Comparison of ENCODE assay signal across 2 cellular contexts in the genomic region with DNA sequence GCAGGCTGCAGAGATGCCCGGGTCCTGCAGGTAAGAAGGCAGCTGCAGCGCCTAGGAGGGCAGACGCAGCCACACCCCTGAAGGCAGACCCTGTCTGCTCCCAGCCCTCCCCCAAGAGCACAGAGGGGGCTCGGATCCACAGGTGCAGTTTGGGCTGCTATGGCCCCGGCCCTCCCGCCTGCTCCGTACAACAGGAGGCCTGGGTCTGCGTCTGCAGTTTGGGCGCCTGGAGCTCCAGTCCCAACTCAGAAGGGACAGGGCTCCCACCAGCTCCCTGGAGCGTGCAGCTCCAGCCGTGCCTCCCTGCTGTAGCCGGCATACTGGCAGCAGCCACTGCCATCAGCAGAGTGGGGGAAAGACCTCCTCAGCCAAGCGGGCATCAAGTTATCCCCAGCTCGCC.
TF ChIP-seq lines count a peak whose summit lies in the region.

No MANE protein-coding gene starts in this region.

TF ChIP-seq in A549, 52 proteins besides CTCF, POLR2A, EP300 and RAD21:
- TF ChIP-seq NPAS2 (CRISPR knock-in tag; IDR thresholded peaks at IDR 0.05; ENCODE audit: borderline replicate concordance) (no peak), ELK1 (IDR thresholded peaks at IDR 0.05; ENCODE audit: low read depth, low read length) (no peak), TP53 (CRISPR knock-in tag; IDR thresholded peaks at IDR 0.05) (no peak), CEBPB (IDR thresholded peaks at IDR 0.05) (no peak), KDM1A (IDR thresholded peaks at IDR 0.05; ENCODE audit: low read depth) (no peak), JUN (IDR thresholded peaks at IDR 0.05) (no peak), FOSB (CRISPR knock-in tag; IDR thresholded peaks at IDR 0.05) (no peak), RARB (CRISPR knock-in tag; IDR thresholded peaks at IDR 0.05) (no peak), FOSL2 (IDR thresholded peaks at IDR 0.05) (no peak), FOSL2 (CRISPR knock-in tag; IDR thresholded peaks at IDR 0.05) (no peak), ESRRA (IDR thresholded peaks at IDR 0.05; ENCODE audit: borderline replicate concordance, low read length) (no peak), KDM5A (IDR thresholded peaks at IDR 0.05) (no peak), MAZ (IDR thresholded peaks at IDR 0.05; ENCODE audit: borderline replicate concordance, low read depth, low read length) (no peak), CHD2 (IDR thresholded peaks at IDR 0.05; ENCODE audit: low read length, partially characterized antibody) (no peak), RFX5 (IDR thresholded peaks at IDR 0.05) (no peak), NR3C1 (IDR thresholded peaks at IDR 0.05) (no peak), PBX3 (IDR thresholded peaks at IDR 0.05) (no peak), CHD4 (IDR thresholded peaks at IDR 0.05; ENCODE audit: borderline replicate concordance) (no peak)
- TF ChIP-seq, protein P1, sequence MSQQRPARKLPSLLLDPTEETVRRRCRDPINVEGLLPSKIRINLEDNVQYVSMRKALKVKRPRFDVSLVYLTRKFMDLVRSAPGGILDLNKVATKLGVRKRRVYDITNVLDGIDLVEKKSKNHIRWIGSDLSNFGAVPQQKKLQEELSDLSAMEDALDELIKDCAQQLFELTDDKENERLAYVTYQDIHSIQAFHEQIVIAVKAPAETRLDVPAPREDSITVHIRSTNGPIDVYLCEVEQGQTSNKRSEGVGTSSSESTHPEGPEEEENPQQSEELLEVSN (IDR thresholded peaks at IDR 0.05; ENCODE audit: borderline replicate concordance, low read depth), result no peak

TF ChIP-seq in H1, 55 proteins besides CTCF, POLR2A, EP300 and RAD21:
- TF ChIP-seq KDM5A (IDR thresholded peaks at IDR 0.05; ENCODE audit: low read length) (no peak), BCL11A (IDR thresholded peaks at IDR 0.05; ENCODE audit: low read depth in 2 of 2, low read length in 2 of 2) (no peak), CBX5 (IDR thresholded peaks at IDR 0.05; ENCODE audit: low read depth, low read length) (no peak), YY1 (IDR thresholded peaks at IDR 0.05; ENCODE audit: low read depth, low read length) (no peak), CEBPB (IDR thresholded peaks at IDR 0.05; ENCODE audit: low read depth, low read length) (no peak), EZH2 (IDR thresholded peaks at IDR 0.05; ENCODE audit: low read depth, low read length, severe bottlenecking) (no peak), POLR2AphosphoS5 (IDR thresholded peaks at IDR 0.05; ENCODE audit: low read depth, low read length) (no peak), POU5F1 (IDR thresholded peaks at IDR 0.05; ENCODE audit: low read depth, low read length) (no peak), CREB1 (IDR thresholded peaks at IDR 0.05) (no peak), NRF1 (IDR thresholded peaks at IDR 0.05; ENCODE audit: low read depth, low read length) (no peak), JUN (IDR thresholded peaks at IDR 0.05; ENCODE audit: low read depth, low read length) (no peak), SUZ12 (IDR thresholded peaks at IDR 0.05; ENCODE audit: low read length) (no peak), SP1 (IDR thresholded peaks at IDR 0.05; ENCODE audit: low read depth, low read length) (no peak), GABPA (IDR thresholded peaks at IDR 0.05; ENCODE audit: borderline replicate concordance, insufficient read depth, low read length) (no peak), SIN3A (conservative IDR thresholded peaks at IDR 0.05 in 1 of 2, IDR thresholded peaks at IDR 0.05 in 1 of 2; ENCODE audit: low read depth in 1 of 2, low read length in 2 of 2) (no peak)
- TF ChIP-seq, protein P2, sequence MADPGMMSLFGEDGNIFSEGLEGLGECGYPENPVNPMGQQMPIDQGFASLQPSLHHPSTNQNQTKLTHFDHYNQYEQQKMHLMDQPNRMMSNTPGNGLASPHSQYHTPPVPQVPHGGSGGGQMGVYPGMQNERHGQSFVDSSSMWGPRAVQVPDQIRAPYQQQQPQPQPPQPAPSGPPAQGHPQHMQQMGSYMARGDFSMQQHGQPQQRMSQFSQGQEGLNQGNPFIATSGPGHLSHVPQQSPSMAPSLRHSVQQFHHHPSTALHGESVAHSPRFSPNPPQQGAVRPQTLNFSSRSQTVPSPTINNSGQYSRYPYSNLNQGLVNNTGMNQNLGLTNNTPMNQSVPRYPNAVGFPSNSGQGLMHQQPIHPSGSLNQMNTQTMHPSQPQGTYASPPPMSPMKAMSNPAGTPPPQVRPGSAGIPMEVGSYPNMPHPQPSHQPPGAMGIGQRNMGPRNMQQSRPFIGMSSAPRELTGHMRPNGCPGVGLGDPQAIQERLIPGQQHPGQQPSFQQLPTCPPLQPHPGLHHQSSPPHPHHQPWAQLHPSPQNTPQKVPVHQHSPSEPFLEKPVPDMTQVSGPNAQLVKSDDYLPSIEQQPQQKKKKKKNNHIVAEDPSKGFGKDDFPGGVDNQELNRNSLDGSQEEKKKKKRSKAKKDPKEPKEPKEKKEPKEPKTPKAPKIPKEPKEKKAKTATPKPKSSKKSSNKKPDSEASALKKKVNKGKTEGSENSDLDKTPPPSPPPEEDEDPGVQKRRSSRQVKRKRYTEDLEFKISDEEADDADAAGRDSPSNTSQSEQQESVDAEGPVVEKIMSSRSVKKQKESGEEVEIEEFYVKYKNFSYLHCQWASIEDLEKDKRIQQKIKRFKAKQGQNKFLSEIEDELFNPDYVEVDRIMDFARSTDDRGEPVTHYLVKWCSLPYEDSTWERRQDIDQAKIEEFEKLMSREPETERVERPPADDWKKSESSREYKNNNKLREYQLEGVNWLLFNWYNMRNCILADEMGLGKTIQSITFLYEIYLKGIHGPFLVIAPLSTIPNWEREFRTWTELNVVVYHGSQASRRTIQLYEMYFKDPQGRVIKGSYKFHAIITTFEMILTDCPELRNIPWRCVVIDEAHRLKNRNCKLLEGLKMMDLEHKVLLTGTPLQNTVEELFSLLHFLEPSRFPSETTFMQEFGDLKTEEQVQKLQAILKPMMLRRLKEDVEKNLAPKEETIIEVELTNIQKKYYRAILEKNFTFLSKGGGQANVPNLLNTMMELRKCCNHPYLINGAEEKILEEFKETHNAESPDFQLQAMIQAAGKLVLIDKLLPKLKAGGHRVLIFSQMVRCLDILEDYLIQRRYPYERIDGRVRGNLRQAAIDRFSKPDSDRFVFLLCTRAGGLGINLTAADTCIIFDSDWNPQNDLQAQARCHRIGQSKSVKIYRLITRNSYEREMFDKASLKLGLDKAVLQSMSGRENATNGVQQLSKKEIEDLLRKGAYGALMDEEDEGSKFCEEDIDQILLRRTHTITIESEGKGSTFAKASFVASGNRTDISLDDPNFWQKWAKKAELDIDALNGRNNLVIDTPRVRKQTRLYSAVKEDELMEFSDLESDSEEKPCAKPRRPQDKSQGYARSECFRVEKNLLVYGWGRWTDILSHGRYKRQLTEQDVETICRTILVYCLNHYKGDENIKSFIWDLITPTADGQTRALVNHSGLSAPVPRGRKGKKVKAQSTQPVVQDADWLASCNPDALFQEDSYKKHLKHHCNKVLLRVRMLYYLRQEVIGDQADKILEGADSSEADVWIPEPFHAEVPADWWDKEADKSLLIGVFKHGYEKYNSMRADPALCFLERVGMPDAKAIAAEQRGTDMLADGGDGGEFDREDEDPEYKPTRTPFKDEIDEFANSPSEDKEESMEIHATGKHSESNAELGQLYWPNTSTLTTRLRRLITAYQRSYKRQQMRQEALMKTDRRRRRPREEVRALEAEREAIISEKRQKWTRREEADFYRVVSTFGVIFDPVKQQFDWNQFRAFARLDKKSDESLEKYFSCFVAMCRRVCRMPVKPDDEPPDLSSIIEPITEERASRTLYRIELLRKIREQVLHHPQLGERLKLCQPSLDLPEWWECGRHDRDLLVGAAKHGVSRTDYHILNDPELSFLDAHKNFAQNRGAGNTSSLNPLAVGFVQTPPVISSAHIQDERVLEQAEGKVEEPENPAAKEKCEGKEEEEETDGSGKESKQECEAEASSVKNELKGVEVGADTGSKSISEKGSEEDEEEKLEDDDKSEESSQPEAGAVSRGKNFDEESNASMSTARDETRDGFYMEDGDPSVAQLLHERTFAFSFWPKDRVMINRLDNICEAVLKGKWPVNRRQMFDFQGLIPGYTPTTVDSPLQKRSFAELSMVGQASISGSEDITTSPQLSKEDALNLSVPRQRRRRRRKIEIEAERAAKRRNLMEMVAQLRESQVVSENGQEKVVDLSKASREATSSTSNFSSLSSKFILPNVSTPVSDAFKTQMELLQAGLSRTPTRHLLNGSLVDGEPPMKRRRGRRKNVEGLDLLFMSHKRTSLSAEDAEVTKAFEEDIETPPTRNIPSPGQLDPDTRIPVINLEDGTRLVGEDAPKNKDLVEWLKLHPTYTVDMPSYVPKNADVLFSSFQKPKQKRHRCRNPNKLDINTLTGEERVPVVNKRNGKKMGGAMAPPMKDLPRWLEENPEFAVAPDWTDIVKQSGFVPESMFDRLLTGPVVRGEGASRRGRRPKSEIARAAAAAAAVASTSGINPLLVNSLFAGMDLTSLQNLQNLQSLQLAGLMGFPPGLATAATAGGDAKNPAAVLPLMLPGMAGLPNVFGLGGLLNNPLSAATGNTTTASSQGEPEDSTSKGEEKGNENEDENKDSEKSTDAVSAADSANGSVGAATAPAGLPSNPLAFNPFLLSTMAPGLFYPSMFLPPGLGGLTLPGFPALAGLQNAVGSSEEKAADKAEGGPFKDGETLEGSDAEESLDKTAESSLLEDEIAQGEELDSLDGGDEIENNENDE (IDR thresholded peaks at IDR 0.05; ENCODE audit: insufficient replicate concordance, low read length), result no peak
- TF ChIP-seq, protein P3, sequence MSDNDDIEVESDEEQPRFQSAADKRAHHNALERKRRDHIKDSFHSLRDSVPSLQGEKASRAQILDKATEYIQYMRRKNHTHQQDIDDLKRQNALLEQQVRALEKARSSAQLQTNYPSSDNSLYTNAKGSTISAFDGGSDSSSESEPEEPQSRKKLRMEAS (IDR thresholded peaks at IDR 0.05), result no peak
